Comparison of ENCODE assay signal across 10 cellular contexts in the genomic region with DNA sequence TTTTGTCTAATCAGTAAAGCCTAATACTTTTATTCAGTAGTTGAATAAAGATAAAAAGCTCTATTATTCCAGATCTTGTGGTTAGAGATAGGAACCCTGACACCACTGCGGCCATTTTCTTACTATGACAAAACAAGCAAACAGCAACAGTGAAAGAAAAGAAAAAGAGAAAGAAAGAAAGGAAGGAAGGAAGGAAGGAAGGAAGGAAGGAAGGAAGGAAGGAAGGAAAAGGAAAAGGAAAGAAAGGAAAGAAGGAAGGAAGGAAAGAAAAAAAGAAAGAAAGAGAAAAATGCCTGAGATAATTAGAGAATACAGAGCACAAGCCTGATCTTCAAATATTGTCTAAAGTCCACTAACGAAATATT.
DNase-seq lines count a peak whose midpoint lies in the region; ATAC-seq, FAIRE-seq and TF ChIP-seq lines count a peak whose summit lies in the region.
"Had no signal": no experiment of that assay in that cellular context is flagged by ENCODE, and none has a peak within 500 bp of the region (broad histone marks: within the 10 kb centered on the region; RNA-seq: fewer than 3 reads in every experiment).

No MANE protein-coding gene starts in this region.

- H3K9ac ChIP-seq in HCT116 (ENCODE audit: low read length) = no peak overlapping the region
- no peak overlapping the region for H3K9ac ChIP-seq in SU-DHL-6 (ENCODE audit: low read length)
- no peak overlapping the region for H3K9ac ChIP-seq in keratinocyte (ENCODE audit: control insufficient read depth, extremely low read depth, insufficient read depth, low read length)

- CTCF ChIA-PET in A673 (lab: Charles Lee) (interaction anchor here (0.7 to 0.9 kb wide), 2 partner anchors 354 to 842 kb away, joined by 3 read pairs; no protein-coding TSS in a partner anchor), HCT116 (lab: Charles Lee) (no interaction called here)

- peak; percentile 82 for DNase-seq in A673 (ENCODE audit: low spot score)
- no peak for DNase-seq in HCT116 (ENCODE audit: low read depth, low spot score)
- DNase-seq in keratinocyte (ENCODE audit: low read depth, low spot score) = no peak
- no peak for DNase-seq in inferior parietal cortex (ENCODE audit: extremely low spot score)
- DNase-seq in T-helper 9 cell = no peak
- no peak for DNase-seq in GOT3 (lab: John Stamatoyannopoulos, UW)

- no peaks in the 10 kb centered on the region for H3F3A ChIP-seq in SU-DHL-6 (ENCODE audit: insufficient read depth)

- H2AFZ ChIP-seq in HCT116 (ENCODE audit: low read depth, low read length, poor library complexity, severe bottlenecking) (peak overlapping the region; percentile 96), SU-DHL-6 (ENCODE audit: low read depth, low read length, severe bottlenecking) (peak overlapping the region; percentile 52), keratinocyte (ENCODE audit: control insufficient read depth, low read length) (no peak overlapping the region)

- no peaks in the 10 kb centered on the region for H4K20me1 ChIP-seq in HCT116 (ENCODE audit: insufficient read depth)
- no peaks in the 10 kb centered on the region for H4K20me1 ChIP-seq in SU-DHL-6 (ENCODE audit: low read depth, low read length)
- no peaks in the 10 kb centered on the region for H4K20me1 ChIP-seq in keratinocyte (ENCODE audit: control insufficient read depth, extremely low read depth, insufficient read depth, low read length)

- RAD21 ChIA-PET in HCT116 (lab: Charles Lee; ENCODE audit: low non-redundant PET in 1 of 2, low total read pairs in 2 of 2, uncharacterized antibody in 2 of 2, unreplicated experiment in 2 of 2) = no interaction called here

- BruUV-seq in A673 (replicated peaks; lab: Mats Ljungman, UMichigan) (no TSS peak), HCT116 (replicated peaks; lab: Mats Ljungman, UMichigan) (no TSS peak)

- H3K4me2 ChIP-seq in HCT116 (ENCODE audit: low read length) (peak overlapping the region; percentile 62; the same call in 1 of the 2 replicates), SU-DHL-6 (ENCODE audit: low read depth, low read length, poor library complexity, severe bottlenecking) (no peak overlapping the region), keratinocyte (ENCODE audit: control insufficient read depth, extremely low read depth, insufficient read depth, low read depth, low read length) (peak overlapping the region; percentile 62)

- TF ChIP-seq RAD21 in HCT116 (IDR thresholded peaks at IDR 0.05; ENCODE audit: low read depth) = no peak

- no peaks in the 10 kb centered on the region for H3K36me3 ChIP-seq in A673 (ENCODE audit: insufficient read depth, low read length, poor library complexity, severe bottlenecking)
- H3K36me3 ChIP-seq in HCT116 (ENCODE audit: control insufficient read depth in 1 of 2, insufficient read depth in 2 of 2, low read length in 2 of 2) = no peaks in the 10 kb centered on the region
- H3K36me3 ChIP-seq in SU-DHL-6 (ENCODE audit: low read length) = no peaks in the 10 kb centered on the region
- no peaks in the 10 kb centered on the region for H3K36me3 ChIP-seq in keratinocyte (ENCODE audit: control insufficient read depth in 2 of 2, extremely low read depth in 1 of 2, insufficient read depth in 2 of 2, low read length in 2 of 2)
- H3K36me3 ChIP-seq: pancreas, thoracic aorta had no signal

- peak overlapping the region; percentile 93 for H3K27ac ChIP-seq in A673 (ENCODE audit: low read depth, low read length, poor library complexity, severe bottlenecking)
- H3K27ac ChIP-seq in HCT116 (ENCODE audit: low read depth, low read length) = no peak overlapping the region
- no peak overlapping the region for H3K27ac ChIP-seq in SU-DHL-6 (ENCODE audit: low read depth, low read length)
- peak overlapping the region; percentile 38 for H3K27ac ChIP-seq in keratinocyte (ENCODE audit: control insufficient read depth, insufficient read depth, low read length)
- H3K27ac ChIP-seq: pancreas, thoracic aorta had no signal

- no peaks in the 10 kb centered on the region for H3K27me3 ChIP-seq in A673 (replicated peaks; ENCODE audit: insufficient read depth, low read depth, low read length, poor library complexity)
- no peaks in the 10 kb centered on the region for H3K27me3 ChIP-seq in HCT116 (ENCODE audit: insufficient read depth, low read length)
- no peaks in the 10 kb centered on the region for H3K27me3 ChIP-seq in SU-DHL-6 (ENCODE audit: low read length)
- H3K27me3 ChIP-seq in keratinocyte (ENCODE audit: control insufficient read depth, extremely low read depth, insufficient read depth, low read length) = no peaks in the 10 kb centered on the region
- H3K27me3 ChIP-seq: pancreas had no signal

- H3K9me2 ChIP-seq in HCT116 (ENCODE audit: insufficient read depth) (no peaks in the 10 kb centered on the region), SU-DHL-6 (replicated peaks; ENCODE audit: insufficient read depth, low read length) (no peaks in the 10 kb centered on the region)

- H3K9me3 ChIP-seq in A673 (ENCODE audit: low read depth, low read length, poor library complexity, severe bottlenecking) (no peaks in the 10 kb centered on the region), HCT116 (ENCODE audit: control insufficient read depth in 1 of 2, insufficient read depth in 1 of 2, low read depth in 1 of 2, low read length in 2 of 2) (no peaks in the 10 kb centered on the region), SU-DHL-6 (ENCODE audit: insufficient read depth, low read length) (no peaks in the 10 kb centered on the region), keratinocyte (ENCODE audit: control insufficient read depth, low read depth, low read length) (no peaks in the 10 kb centered on the region)
- H3K9me3 ChIP-seq: pancreas, thoracic aorta had no signal

- no peak for TF ChIP-seq CTCF in A673 (conservative IDR thresholded peaks at IDR 0.05; ENCODE audit: low read depth, low read length)
- TF ChIP-seq CTCF in HCT116 (IDR thresholded peaks at IDR 0.05 in 2 of 3, conservative IDR thresholded peaks at IDR 0.05 in 1 of 3; ENCODE audit: borderline replicate concordance in 1 of 3, insufficient read depth in 1 of 3, low read depth in 2 of 3, low read length in 2 of 3) = no peak
- no peak for TF ChIP-seq CTCF in SU-DHL-6 (IDR thresholded peaks at IDR 0.05; ENCODE audit: insufficient read depth, low read length, poor library complexity, severe bottlenecking)
- TF ChIP-seq CTCF in keratinocyte (optimal IDR thresholded peaks at IDR 0.05 in 1 of 3, IDR thresholded peaks at IDR 0.05 in 1 of 3, conservative IDR thresholded peaks at IDR 0.05 in 1 of 3; ENCODE audit: extremely low read depth in 1 of 3, insufficient read depth in 2 of 3, low read length in 3 of 3) = no peak

- dilution Hi-C loops in keratinocyte (cut with MboI; ENCODE audit: extremely low pct_ligation_motif_present, low sequenced_read_pairs) = no loop called here

- H3K4me1 ChIP-seq in A673 (ENCODE audit: insufficient read depth, low read length, poor library complexity, severe bottlenecking) = peaks cover 49% of the 10 kb centered on the region
- peaks cover 11 to 16% of the 10 kb centered on the region in 2 experiments; a peak in 3 of 4 replicates for H3K4me1 ChIP-seq in HCT116 (ENCODE audit: control insufficient read depth in 1 of 2, insufficient read depth in 2 of 2, low read length in 2 of 2)
- peaks cover 32% of the 10 kb centered on the region for H3K4me1 ChIP-seq in keratinocyte (ENCODE audit: control insufficient read depth, extremely low read depth, insufficient read depth, low read length)
- H3K4me1 ChIP-seq: pancreas had no signal

- ATAC-seq in HCT116 (0 out of 2 replicates have a peak, but pooled peaks have one; percentile 8), GM18867 (IDR thresholded peaks at IDR 0.05; ENCODE audit: unreplicated experiment) (no peak)

- intact Hi-C loops in A673 (cut with micrococcal nuclease; ENCODE audit: unreplicated experiment) = loop anchor here (10.0 kb wide), 1 partner anchor 565 kb away; no protein-coding TSS in a partner anchor
- intact Hi-C loops in HCT116 (cut with micrococcal nuclease) = no loop called here

- no peaks in the 10 kb centered on the region for H3K79me2 ChIP-seq in HCT116 (ENCODE audit: insufficient read depth, low read length)
- H3K79me2 ChIP-seq in SU-DHL-6 (ENCODE audit: insufficient read depth, low read length) = no peaks in the 10 kb centered on the region
- no peaks in the 10 kb centered on the region for H3K79me2 ChIP-seq in keratinocyte (ENCODE audit: control insufficient read depth, insufficient read depth, low read length)

- POLR2A ChIA-PET in A673 (lab: Charles Lee; ENCODE audit: low non-redundant PET) = interaction anchor here (0.6 kb wide), 1 partner anchor 375 kb away, joined by 4 read pairs; no protein-coding TSS in a partner anchor
- POLR2A ChIA-PET in HCT116 (lab: Charles Lee) = interaction anchor here (0.7 kb wide), 1 partner anchor 320 kb away, joined by 3 read pairs; no protein-coding TSS in a partner anchor

- FAIRE-seq in keratinocyte (lab: Jason Lieb, UNC) = no peak
- FAIRE-seq: pancreas had no signal

- H3K9me1 ChIP-seq in keratinocyte (ENCODE audit: control insufficient read depth, extremely low read depth, insufficient read depth, low read length) = no peaks in the 10 kb centered on the region

- TF ChIP-seq POLR2A in HCT116 (IDR thresholded peaks at IDR 0.05; ENCODE audit: borderline replicate concordance, extremely low read depth, insufficient read depth, insufficient read length) = no peak

- H3K4me3 ChIP-seq in A673 (ENCODE audit: low read depth, low read length, poor library complexity, severe bottlenecking) = no peak overlapping the region
- no peak overlapping the region for H3K4me3 ChIP-seq in HCT116 (replicated peaks in 1 of 2; ENCODE audit: low read depth in 1 of 2, low read length in 2 of 2)
- H3K4me3 ChIP-seq in SU-DHL-6 (ENCODE audit: insufficient read depth, low read length, poor library complexity, severe bottlenecking) = no peak overlapping the region
- no peak overlapping the region for H3K4me3 ChIP-seq in keratinocyte (ENCODE audit: control insufficient read depth in 2 of 3, extremely low read depth in 1 of 3, insufficient read depth in 2 of 3, low read depth in 1 of 3, low read length in 3 of 3)
- H3K4me3 ChIP-seq: pancreas, thoracic aorta had no signal

TF ChIP-seq in HCT116, 20 proteins besides CTCF, POLR2A, EP300 and RAD21 (continues in another document):
- TF ChIP-seq ZBTB33 (IDR thresholded peaks at IDR 0.05; ENCODE audit: extremely low read depth, insufficient replicate concordance, low read length) (no peak), EZH2 (IDR thresholded peaks at IDR 0.05) (no peak)

Comparison
In these comparisons a context has a peak if more than half of its experiments do, and no peak if none do; other contexts are left out.
1. H3K27ac ChIP-seq: peak in A673 (single experiment) and keratinocyte (single experiment); none in HCT116 (single experiment) and SU-DHL-6 (single experiment).